ENCODE assay signal across 11 cellular contexts in the genomic region with DNA sequence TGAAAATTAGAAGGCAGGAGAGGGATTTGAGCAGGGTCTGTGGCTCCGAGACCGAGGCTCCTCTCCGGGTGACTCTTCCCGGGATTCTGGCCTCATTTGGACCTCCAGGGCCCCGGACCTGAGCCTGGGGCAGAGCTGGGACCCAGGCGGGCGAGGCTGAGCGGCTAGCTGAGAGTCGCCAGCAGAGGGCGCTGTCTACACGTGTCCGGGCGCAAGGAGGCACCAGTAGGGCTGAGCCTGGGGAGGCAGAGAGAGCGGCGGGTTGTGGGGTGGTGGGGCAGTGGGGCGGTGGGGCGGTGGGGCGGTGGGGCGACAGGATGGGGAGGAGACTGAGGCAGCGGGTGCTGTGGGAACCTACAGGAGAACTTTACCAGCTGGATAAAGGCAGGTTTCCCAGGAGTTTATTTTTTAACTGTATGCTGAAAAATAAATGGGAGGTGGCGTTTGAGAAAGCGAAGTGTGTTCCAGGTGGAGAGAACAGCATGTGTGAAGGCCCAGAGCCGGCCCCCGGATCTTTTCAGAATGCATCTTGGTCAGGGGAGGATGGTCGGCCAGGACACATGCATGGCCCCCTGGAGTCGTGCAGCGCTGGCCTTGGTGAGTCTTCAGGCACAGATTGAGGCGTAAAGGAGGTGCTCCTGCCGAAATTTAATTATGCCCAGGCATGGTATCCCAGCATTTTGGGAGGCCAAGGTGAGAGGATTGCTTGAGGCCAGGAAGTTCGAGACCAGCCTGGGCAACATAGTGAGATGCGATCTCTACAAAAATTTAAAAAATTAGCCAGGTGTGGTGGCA. TPM values are rescaled to one million over a fixed set of nuclear protein-coding genes. Genes with fewer than 3 reads are reported as not detected.
DNase-seq lines count a peak whose midpoint lies in the region; ATAC-seq and TF ChIP-seq lines count a peak whose summit lies in the region.
"Not testable (repeated sequence)": the region's sequence is repeated elsewhere in the genome, so short reads cannot be mapped to it uniquely, and the experiment has no call there.
"Had no signal": no experiment of that assay in that cellular context is flagged by ENCODE, and none has a peak within 500 bp of the region (broad histone marks: within the 10 kb centered on the region; RNA-seq: fewer than 3 reads in every experiment).

No MANE protein-coding gene starts in this region.

- H3K27me3 Mint-ChIP-seq in activated naive CD8-positive, alpha-beta T cell treated with anti-CD3 and anti-CD28 coated beads for 36 hours; natural killer cell treated with Interleukin-12 subunit alpha and Interleukin-12 subunit beta and Interleukin-15 and Interleukin-18, amount 100 ng/mL, for 72 hours: not testable (repeated sequence)

- not testable (repeated sequence) for H3K36me3 Mint-ChIP-seq in activated naive CD8-positive, alpha-beta T cell treated with anti-CD3 and anti-CD28 coated beads for 36 hours; natural killer cell treated with Interleukin-12 subunit alpha and Interleukin-12 subunit beta and Interleukin-15 and Interleukin-18, amount 100 ng/mL, for 72 hours

- not testable (repeated sequence) for H3K4me1 ChIP-seq in heart right ventricle

- not testable (repeated sequence) for H3K36me3 ChIP-seq in MG63, heart right ventricle

- peak; percentile 61 for ATAC-seq in GM19397 (IDR thresholded peaks at IDR 0.05; ENCODE audit: unreplicated experiment)
- peak; percentile 89 to 97 (median 95) for ATAC-seq in heart right ventricle
- ATAC-seq in natural killer cell treated with Interleukin-12 subunit alpha and Interleukin-12 subunit beta and Interleukin-15 and Interleukin-18, amount 100 ng/mL, for 72 hours: peak; percentile 92 to 94

- DNase-seq in MG63 (peak; percentile 42), heart right ventricle (peak in 1 of 2 donors; percentile 43)
- peak; percentile 1 to 12 for DNase-seq in activated CD4-positive, alpha-beta T cell treated with anti-CD3 and anti-CD28 coated beads, Interleukin-2, amount 50 U/mL, for 4 hours
- DNase-seq in activated naive CD8-positive, alpha-beta T cell treated with anti-CD3 and anti-CD28 coated beads for 36 hours: peak; percentile 5
- not testable (repeated sequence) for DNase-seq in natural killer cell treated with Interleukin-12 subunit alpha and Interleukin-12 subunit beta and Interleukin-15 and Interleukin-18, amount 100 ng/mL, for 72 hours (ENCODE audit: low spot score)
- peak; percentile 10 for DNase-seq in stimulated activated CD8-positive, alpha-beta memory T cell treated with anti-CD3 and anti-CD28 coated beads, Interleukin-12 subunit alpha, Interleukin-12 subunit beta, amount 100 ng/mL, for 1 hour (ENCODE audit: low read depth)

- not testable (repeated sequence) for H3K4me1 Mint-ChIP-seq in activated naive CD8-positive, alpha-beta T cell treated with anti-CD3 and anti-CD28 coated beads for 36 hours; natural killer cell treated with Interleukin-12 subunit alpha and Interleukin-12 subunit beta and Interleukin-15 and Interleukin-18, amount 100 ng/mL, for 72 hours (ENCODE audit: low read depth in 2 of 2)

- intact Hi-C loops in heart right ventricle (cut with DNase I): not testable (repeated sequence)

- H3K27me3 ChIP-seq in MG63, heart right ventricle: not testable (repeated sequence)

- not testable (repeated sequence) for TF ChIP-seq CTCF in heart right ventricle (IDR thresholded peaks at IDR 0.05)

- not testable (repeated sequence) for H3K27ac Mint-ChIP-seq in activated naive CD8-positive, alpha-beta T cell treated with anti-CD3 and anti-CD28 coated beads for 36 hours; natural killer cell treated with Interleukin-12 subunit alpha and Interleukin-12 subunit beta and Interleukin-15 and Interleukin-18, amount 100 ng/mL, for 72 hours

- not testable (repeated sequence) for H3K9me3 ChIP-seq in MG63, heart right ventricle

- H3K27ac ChIP-seq in heart right ventricle: not testable (repeated sequence)

- H3K9me3 Mint-ChIP-seq in activated naive CD8-positive, alpha-beta T cell treated with anti-CD3 and anti-CD28 coated beads for 36 hours; natural killer cell treated with Interleukin-12 subunit alpha and Interleukin-12 subunit beta and Interleukin-15 and Interleukin-18, amount 100 ng/mL, for 72 hours: not testable (repeated sequence)

- H3K4me3 ChIP-seq in MG63, heart right ventricle: not testable (repeated sequence)

- 42 to 74% methylated on average over 5 to 9 of the region's 31 CpGs for WGBS in heart right ventricle, 2 donors

- not testable (repeated sequence) for H3K4me3 Mint-ChIP-seq in activated naive CD8-positive, alpha-beta T cell treated with anti-CD3 and anti-CD28 coated beads for 36 hours; natural killer cell treated with Interleukin-12 subunit alpha and Interleukin-12 subunit beta and Interleukin-15 and Interleukin-18, amount 100 ng/mL, for 72 hours

RNA-seq across cellular contexts. Expression of a gene that starts 29.8 kb away (rescaled TPM):
- not detected in 2 replicates for total RNA-seq in MG63 (2014; rRNA removed; shearing (Covaris generic); ENCODE audit: low replicate concordance)
- 10 to 100 TPM; 14.5 to 14.8 TPM for total RNA-seq in activated naive CD8-positive, alpha-beta T cell treated with anti-CD3 and anti-CD28 coated beads for 36 hours
- 1 to 10 TPM in 9 of 10 donors, under 1 TPM in 1; 0.99 to 3.6 (median 2.2) TPM for total RNA-seq in heart right ventricle
- 1 to 10 TPM; 2.6 to 3.7 TPM for polyA plus RNA-seq in heart right ventricle
- 10 to 100 TPM in 1 of 2 donors, 1 to 10 TPM in 1; 8.2 to 15.9 TPM for total RNA-seq in natural killer cell treated with Interleukin-12 subunit alpha and Interleukin-12 subunit beta and Interleukin-15 and Interleukin-18, amount 100 ng/mL, for 72 hours
- total RNA-seq: bronchial epithelial cell, GM23248 had no signal
- polyA plus RNA-seq: GM23248 had no signal

RNA-seq across cellular contexts. Expression of a gene that starts 50.8 kb away (rescaled TPM):
- not detected in 2 replicates for total RNA-seq in MG63 (2014; rRNA removed; shearing (Covaris generic); ENCODE audit: low replicate concordance)
- total RNA-seq in activated naive CD8-positive, alpha-beta T cell treated with anti-CD3 and anti-CD28 coated beads for 36 hours: 1 to 10 TPM; 3.1 to 3.5 TPM
- 1 to 10 TPM in 7 of 10 donors, under 1 TPM in 3; 0.53 to 2.9 (median 1.6) TPM for total RNA-seq in heart right ventricle
- polyA plus RNA-seq in heart right ventricle: 1 to 10 TPM in 1 of 2 donors, under 1 TPM in 1; 0.94 to 3.1 TPM
- total RNA-seq in natural killer cell treated with Interleukin-12 subunit alpha and Interleukin-12 subunit beta and Interleukin-15 and Interleukin-18, amount 100 ng/mL, for 72 hours: 1 to 10 TPM; 5.3 to 9.6 TPM
- total RNA-seq: bronchial epithelial cell, GM23248 had no signal
- polyA plus RNA-seq: GM23248, keratinocyte, neural cell had no signal
